In the genomic region with DNA sequence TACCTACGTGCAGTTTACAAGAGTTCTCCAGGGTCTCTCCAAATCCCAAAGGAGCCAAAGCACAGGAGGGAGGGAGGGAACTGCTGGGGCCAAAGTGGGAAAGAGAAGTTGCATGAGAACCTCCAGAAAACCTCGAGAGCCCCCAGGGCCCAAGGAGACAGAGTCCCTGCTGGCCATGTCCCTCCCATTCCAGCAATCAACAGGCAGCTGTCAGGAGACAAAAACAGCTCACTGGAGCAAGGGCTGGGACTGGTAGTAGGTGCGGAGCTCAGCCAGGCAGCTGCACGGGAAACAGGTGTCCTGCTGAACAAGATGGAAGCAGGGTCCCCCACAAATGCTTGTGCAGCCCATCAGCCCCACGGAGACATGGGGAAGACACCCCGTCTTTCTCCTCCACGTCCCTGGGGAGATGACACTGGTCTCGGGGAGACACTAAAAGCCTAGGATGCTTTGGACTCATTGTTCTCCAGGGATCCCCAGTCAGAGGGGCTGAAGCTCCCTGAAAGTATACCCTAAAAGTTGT, we compare ENCODE assay signal across 23 cellular contexts. TPM values are rescaled to one million over a fixed set of nuclear protein-coding genes. Genes with fewer than 3 reads are reported as not detected.
DNase-seq lines count a peak whose midpoint lies in the region; ATAC-seq, FAIRE-seq and TF ChIP-seq lines count a peak whose summit lies in the region.
"Had no signal": no experiment of that assay in that cellular context is flagged by ENCODE, and none has a peak within 500 bp of the region (broad histone marks: within the 10 kb centered on the region; RNA-seq: fewer than 3 reads in every experiment).

No MANE protein-coding gene starts in this region.

- H3K36me3 Mint-ChIP-seq in brain (peaks cover 9% of the 10 kb centered on the region), neural progenitor cell (peaks cover 34% of the 10 kb centered on the region)
- H3K36me3 Mint-ChIP-seq: CD14-positive monocyte; CD8-positive, alpha-beta memory T cell had no signal

- ATAC-seq in right cardiac atrium (no peak), left cardiac atrium (no peak), gastroesophageal sphincter (no peak), GM18505 (IDR thresholded peaks at IDR 0.05; ENCODE audit: unreplicated experiment) (no peak)

- no peaks in the 10 kb centered on the region for H3K9me3 ChIP-seq in right cardiac atrium (ENCODE audit: control insufficient read depth, low read length)
- H3K9me3 ChIP-seq in neural progenitor cell (ENCODE audit: low read depth): no peaks in the 10 kb centered on the region
- no peaks in the 10 kb centered on the region for H3K9me3 ChIP-seq in gastroesophageal sphincter
- H3K9me3 ChIP-seq in small intestine (ENCODE audit: control insufficient read depth, low read depth): no peaks in the 10 kb centered on the region

- no peak for TF ChIP-seq EP300 in gastroesophageal sphincter (IDR thresholded peaks at IDR 0.05)

- TF ChIP-seq CTCF in brain (conservative IDR thresholded peaks at IDR 0.05) (no peak), neural progenitor cell (IDR thresholded peaks at IDR 0.05) (no peak), gastroesophageal sphincter (IDR thresholded peaks at IDR 0.05) (no peak)

- TF ChIP-seq POLR2A in gastroesophageal sphincter (IDR thresholded peaks at IDR 0.05) (no peak), GM18505 (IDR thresholded peaks at IDR 0.05; ENCODE audit: borderline replicate concordance, extremely low read depth, insufficient read depth, insufficient read length) (no peak)

- peaks cover 78% of the 10 kb centered on the region for H3K79me2 ChIP-seq in neural progenitor cell (ENCODE audit: low read depth)

- peaks cover 13% of the 10 kb centered on the region for H4K20me1 ChIP-seq in neural progenitor cell (ENCODE audit: low read depth)

- H3K36me3 ChIP-seq in neural progenitor cell (no peaks in the 10 kb centered on the region), gastroesophageal sphincter (no peaks in the 10 kb centered on the region), small intestine (ENCODE audit: control insufficient read depth in 2 of 2, insufficient read depth in 2 of 2, low read length in 2 of 2) (no peaks in the 10 kb centered on the region)

- H3K27me3 Mint-ChIP-seq in brain (no peaks in the 10 kb centered on the region), neural progenitor cell (ENCODE audit: insufficient read depth, low read depth) (peaks cover 3% of the 10 kb centered on the region)

- no peak overlapping the region for H2AFZ ChIP-seq in neural progenitor cell (replicated peaks)

- H3K27me3 ChIP-seq in right cardiac atrium (ENCODE audit: control insufficient read depth, insufficient read depth) (no peaks in the 10 kb centered on the region), neural progenitor cell (no peaks in the 10 kb centered on the region), gastroesophageal sphincter (peaks cover 47% of the 10 kb centered on the region), small intestine (ENCODE audit: control insufficient read depth in 2 of 2, insufficient read depth in 2 of 2, low read length in 2 of 2) (no peaks in the 10 kb centered on the region)

- peak overlapping the region in 3 of 5 experiments; percentile 8 to 89 (median 34) for H3K27ac Mint-ChIP-seq in brain
- H3K27ac Mint-ChIP-seq in neural progenitor cell: peak overlapping the region; percentile 71
- H3K27ac Mint-ChIP-seq: CD14-positive monocyte had no signal

- H3K4me1 Mint-ChIP-seq in brain (peaks cover 92% of the 10 kb centered on the region), neural progenitor cell (peaks cover 64% of the 10 kb centered on the region)
- H3K4me1 Mint-ChIP-seq: CD14-positive monocyte; CD8-positive, alpha-beta memory T cell had no signal

- FAIRE-seq in small intestine (lab: Jason Lieb, UNC): no peak
- FAIRE-seq: GM12892, GM19239 had no signal

- intact Hi-C loops in right cardiac atrium (cut with DNase I) (no loop called here), left cardiac atrium (cut with DNase I) (loop anchor here in 1 of 2 donors (10.0 kb wide), 1 partner anchor 445 kb away; a partner anchor contains a TSS)

- H3K9me3 Mint-ChIP-seq in brain (peaks cover 0 to 4% (median 0%) of the 10 kb centered on the region in 5 experiments), neural progenitor cell (peaks cover 7% of the 10 kb centered on the region)
- H3K9me3 Mint-ChIP-seq: CD14-positive monocyte; CD8-positive, alpha-beta memory T cell had no signal

- no peak overlapping the region for H3K4me3 ChIP-seq in right cardiac atrium (ENCODE audit: low read length)
- H3K4me3 ChIP-seq in neural progenitor cell: no peak overlapping the region
- no peak overlapping the region for H3K4me3 ChIP-seq in gastroesophageal sphincter
- H3K4me3 ChIP-seq in small intestine (ENCODE audit: low read depth in 1 of 2, low read length in 2 of 2): no peak overlapping the region
- H3K4me3 ChIP-seq: SK-N-MC had no signal

- peak overlapping the region; percentile 29 for H3K4me2 ChIP-seq in neural progenitor cell

- no peak overlapping the region for H3K9ac ChIP-seq in neural progenitor cell

- no peak overlapping the region for H3K4me3 Mint-ChIP-seq in brain
- no peak overlapping the region for H3K4me3 Mint-ChIP-seq in neural progenitor cell
- H3K4me3 Mint-ChIP-seq: CD14-positive monocyte; CD8-positive, alpha-beta memory T cell had no signal

- 80% methylated on average over 8 of the region's 8 CpGs for WGBS in right cardiac atrium
- WGBS in gastroesophageal sphincter (ENCODE audit: low coverage in 1 of 2), 2 donors: 82 to 90% methylated on average over 3 to 6 of the region's 8 CpGs
- 65 to 78% (median 66%) methylated on average over 8 of the region's 8 CpGs for WGBS in small intestine, 3 donors

- H3K27ac ChIP-seq in right cardiac atrium (ENCODE audit: low read length) (no peak overlapping the region), neural progenitor cell (no peak overlapping the region), gastroesophageal sphincter (no peak overlapping the region), small intestine (ENCODE audit: low read depth in 1 of 2, low read length in 1 of 2) (no peak overlapping the region)
- H3K27ac ChIP-seq: RWPE1, SK-N-MC had no signal

- DNase-seq in right cardiac atrium (peak in 2 of 3 donors; percentile 19 to 28), left cardiac atrium (no peak), neural progenitor cell (ENCODE audit: low spot score) (no peak), small intestine (no peak)
- DNase-seq: Calu3; CD8-positive, alpha-beta memory T cell; DMS79 treated with DMSO at 0.1 percent for 48 hours; H7; Karpas-422; NCI-H1092; NCI-H1417 treated with DMSO at 0.1 percent for 48 hours; NCI-H187 treated with DMSO at 0.1 percent for 48 hours; NCI-H526 treated with DMSO at 0.1 percent for 48 hours; SHP77 treated with DMSO at 0.1 percent for 48 hours had no signal

- H3K4me1 ChIP-seq in right cardiac atrium (ENCODE audit: control insufficient read depth, insufficient read depth, low read length) (no peaks in the 10 kb centered on the region), neural progenitor cell (peaks cover 43% of the 10 kb centered on the region), gastroesophageal sphincter (no peaks in the 10 kb centered on the region), small intestine (ENCODE audit: control insufficient read depth in 2 of 2, insufficient read depth in 1 of 2, low read depth in 1 of 2, low read length in 1 of 2) (no peaks in the 10 kb centered on the region)

- H3F3A ChIP-seq in neural progenitor cell (ENCODE audit: low read depth): peaks cover 23% of the 10 kb centered on the region

RNA-seq across cellular contexts. Expression of a gene that starts 34.5 kb away (rescaled TPM):
- total RNA-seq in right cardiac atrium: 1 to 10 TPM; 1.2 to 4.4 (median 2.1) TPM
- 0.77 TPM for polyA plus RNA-seq in right cardiac atrium
- 1 to 10 TPM in 1 of 2 donors, under 1 TPM in 1; 0.94 to 2.1 TPM for total RNA-seq in left cardiac atrium
- 11.0 TPM for polyA plus RNA-seq in brain (ENCODE audit: insufficient read depth, low read depth, low replicate concordance)
- total RNA-seq in neural progenitor cell (ENCODE audit: low replicate concordance): 15.3 and 39.9 TPM in 2 replicates
- 1 to 10 TPM in 1 of 4 donors, under 1 TPM in 3; 0.31 to 2.0 (median 0.78) TPM for total RNA-seq in gastroesophageal sphincter
- polyA plus RNA-seq in small intestine: under 1 TPM; under 0.01 to 0.21 (median under 0.01) TPM
- total RNA-seq: Calu3, HT-29 had no signal
- polyA plus RNA-seq: CD14-positive monocyte had no signal

Comparison
In these comparisons a context has a peak if more than half of its experiments do, and no peak if none do; other contexts are left out.
1. DNase-seq: peak in right cardiac atrium (2 of 3); none in left cardiac atrium (single experiment), neural progenitor cell (single experiment) and small intestine (single experiment).